In genomic region chr16:10982430-10983174, GRCh38 we compare ENCODE assay signal across 9 cellular contexts. TPM values are rescaled to one million over a fixed set of nuclear protein-coding genes. Genes with fewer than 3 reads are reported as not detected.
DNase-seq lines count a peak whose midpoint lies in the region; ATAC-seq and TF ChIP-seq lines count a peak whose summit lies in the region.
"Had no signal": no experiment of that assay in that cellular context is flagged by ENCODE, and none has a peak within 500 bp of the region (broad histone marks: within the 10 kb centered on the region; RNA-seq: fewer than 3 reads in every experiment).

No MANE protein-coding gene starts in this region.

- H3K4me3 Mint-ChIP-seq in Caco-2 (ENCODE audit: unreplicated experiment), result no peak overlapping the region

- no peaks in the 10 kb centered on the region for H3K9me2 ChIP-seq in Karpas-422 (replicated peaks; ENCODE audit: insufficient read depth, low read length)

- H2AFZ ChIP-seq in Karpas-422 (ENCODE audit: low read length), result peak overlapping the region; percentile 44

- H3K9me3 ChIP-seq in Karpas-422 (ENCODE audit: low read length) (no peaks in the 10 kb centered on the region), Caco-2 (no peaks in the 10 kb centered on the region), ovary (no peaks in the 10 kb centered on the region)
- H3K9me3 ChIP-seq: prostate gland had no signal

- H3K4me1 ChIP-seq in Karpas-422 (ENCODE audit: low read length) (peaks cover 68% of the 10 kb centered on the region), Caco-2 (no peaks in the 10 kb centered on the region), ovary (ENCODE audit: insufficient read depth) (peaks cover 2% of the 10 kb centered on the region)

- H3K36me3 ChIP-seq in Karpas-422 (ENCODE audit: insufficient read depth, low read length), result no peaks in the 10 kb centered on the region
- no peaks in the 10 kb centered on the region; the same call in 1 of the 2 replicates for H3K36me3 ChIP-seq in Caco-2 (ENCODE audit: control insufficient read depth, insufficient read depth, low read length)
- no peaks in the 10 kb centered on the region for H3K36me3 ChIP-seq in ovary
- H3K36me3 ChIP-seq: prostate gland had no signal

- H4K20me1 ChIP-seq in Karpas-422 (ENCODE audit: insufficient read depth, low read depth, low read length), result no peaks in the 10 kb centered on the region

- TF ChIP-seq CTCF in GM20000 (IDR thresholded peaks at IDR 0.05; ENCODE audit: extremely low read depth, missing control alignments) (no peak), Caco-2 (IDR thresholded peaks at IDR 0.05; ENCODE audit: insufficient read depth in 1 of 2, low read depth in 1 of 2, low read length in 1 of 2, severe bottlenecking in 1 of 2, unreplicated experiment in 1 of 2) (no peak), ovary (IDR thresholded peaks at IDR 0.05) (no peak)

- no peak for TF ChIP-seq POLR2A in ovary (IDR thresholded peaks at IDR 0.05)

- no peaks in the 10 kb centered on the region for H3K4me1 Mint-ChIP-seq in Caco-2 (ENCODE audit: low read depth, unreplicated experiment)

- peak; percentile 56 for ATAC-seq in GM18499 (IDR thresholded peaks at IDR 0.05; ENCODE audit: insufficient read depth, unreplicated experiment)

- POLR2A ChIA-PET in Caco-2 (lab: Charles Lee), result interaction anchor here (1.3 kb wide), 1 partner anchor 273 kb away, joined by 4 read pairs; the partner anchor contains the start of gene SOCS1

- H3K4me3 ChIP-seq in Karpas-422 (ENCODE audit: low read length) (peak overlapping the region; percentile 68), Caco-2 (ENCODE audit: low read depth, low read length) (no peak overlapping the region), ovary (no peak overlapping the region)
- H3K4me3 ChIP-seq: prostate gland had no signal

- DNase-seq in GM20000 (ENCODE audit: low spot score) (peak; percentile 50), Karpas-422 (peak; percentile 88), left kidney (ENCODE audit: low read depth, low spot score) (peak; percentile 18), DMS79 (lab: John Stamatoyannopoulos, UW) (no peak), Caco-2 (no peak), ovary (no peak)
- no peak for DNase-seq in stimulated activated CD8-positive, alpha-beta memory T cell treated with anti-CD3 and anti-CD28 coated beads, Interleukin-4, amount 100 ng/mL, for 48 hours

- BruUV-seq in Caco-2 (replicated peaks; lab: Mats Ljungman, UMichigan), result no TSS peak

- intact Hi-C loops in Caco-2 (cut with micrococcal nuclease; ENCODE audit: unreplicated experiment), result no loop called here
- intact Hi-C loops in ovary (cut with DNase I), result no loop called here

- H3K79me2 ChIP-seq in Karpas-422 (ENCODE audit: low read length), result no peaks in the 10 kb centered on the region

- H3K9me3 Mint-ChIP-seq in Caco-2 (ENCODE audit: unreplicated experiment), result no peaks in the 10 kb centered on the region

- H3K27me3 ChIP-seq in Karpas-422 (ENCODE audit: low read length) (no peaks in the 10 kb centered on the region), Caco-2 (replicated peaks; ENCODE audit: control insufficient read depth, insufficient read depth, low read length) (no peaks in the 10 kb centered on the region), ovary (no peaks in the 10 kb centered on the region)

- H3K27ac ChIP-seq in Karpas-422 (ENCODE audit: low read length) (peak overlapping the region; percentile 99), ovary (no peak overlapping the region)

- peak overlapping the region; percentile 77 for H3K9ac ChIP-seq in Karpas-422 (ENCODE audit: low read length)

- CTCF ChIA-PET in Caco-2 (lab: Charles Lee), result interaction anchor here (0.6 kb wide), 2 partner anchors 20 to 887 kb away, joined by 3 to 5 read pairs; no protein-coding TSS in a partner anchor

- TF ChIP-seq EP300 in ovary (IDR thresholded peaks at IDR 0.05), result no peak

- H3K27me3 Mint-ChIP-seq in Caco-2 (ENCODE audit: insufficient read depth, unreplicated experiment), result no peaks in the 10 kb centered on the region

- peak overlapping the region; percentile 92 for H3K4me2 ChIP-seq in Karpas-422 (ENCODE audit: low read depth, low read length, poor library complexity, severe bottlenecking)

- peaks cover 14% of the 10 kb centered on the region for H3K36me3 Mint-ChIP-seq in Caco-2 (ENCODE audit: insufficient read depth, unreplicated experiment)

- WGBS in ovary, 3 donors, result 83 to 91% (median 91%) methylated on average over 16 of the region's 16 CpGs

- H3K27ac Mint-ChIP-seq in Caco-2 (ENCODE audit: unreplicated experiment), result no peak overlapping the region

RNA-seq across cellular contexts. Expression of gene CLEC16A, which starts 38.2 kb away (rescaled TPM):
- 14.4 and 17.4 TPM in 2 replicates for total RNA-seq in Karpas-422 (2014; rRNA removed; shearing (Covaris generic); ENCODE audit: low replicate concordance)
- total RNA-seq in Caco-2 (2022), result 27.0 and 27.9 TPM in 2 replicates
- 10 to 100 TPM; 13.8 to 28.1 (median 18.1) TPM for total RNA-seq in ovary
- polyA plus RNA-seq in ovary, result 10 to 100 TPM in 1 of 2 donors, 1 to 10 TPM in 1; 6.4 to 13.0 TPM

RNA-seq across cellular contexts. Expression of gene DEXI, which starts 40.3 kb away (rescaled TPM):
- 40.7 and 59.7 TPM in 2 replicates for total RNA-seq in Karpas-422 (2014; rRNA removed; shearing (Covaris generic); ENCODE audit: low replicate concordance)
- total RNA-seq in Caco-2 (2022), result 23.0 and 23.7 TPM in 2 replicates
- total RNA-seq in ovary, result 10 to 100 TPM; 26.5 to 73.4 (median 49.7) TPM
- 10 to 100 TPM; 31.3 to 43.6 TPM for polyA plus RNA-seq in ovary

Comparison
In these comparisons a context has a peak if more than half of its experiments do, and no peak if none do; other contexts are left out.
1. DNase-seq: peak in GM20000 (single experiment), Karpas-422 (single experiment) and left kidney (single experiment); none in DMS79 (single experiment), stimulated activated CD8-positive, alpha-beta memory T cell treated with anti-CD3 and anti-CD28 coated beads, Interleukin-4, amount 100 ng/mL, for 48 hours (single experiment), Caco-2 (0 of 2) and ovary (0 of 5).